ENCODE assay signal across 9 cellular contexts in genomic region chr12:24822121-24822899, GRCh38.
DNase-seq lines count a peak whose midpoint lies in the region; ATAC-seq, FAIRE-seq and TF ChIP-seq lines count a peak whose summit lies in the region.
"Had no signal": no experiment of that assay in that cellular context is flagged by ENCODE, and none has a peak within 500 bp of the region (broad histone marks: within the 10 kb centered on the region; RNA-seq: fewer than 3 reads in every experiment).

No MANE protein-coding gene starts in this region.

- H2AFZ ChIP-seq in keratinocyte (ENCODE audit: control insufficient read depth, low read length): no peak overlapping the region

- H3K4me3 Mint-ChIP-seq in activated naive CD4-positive, alpha-beta T cell treated with anti-CD3 and anti-CD28 coated beads for 36 hours: no peak overlapping the region

- no peaks in the 10 kb centered on the region for H3K27me3 ChIP-seq in keratinocyte (ENCODE audit: control insufficient read depth, extremely low read depth, insufficient read depth, low read length)

- H3K36me3 Mint-ChIP-seq in activated naive CD4-positive, alpha-beta T cell treated with anti-CD3 and anti-CD28 coated beads for 36 hours (ENCODE audit: low read depth): peaks cover 5% of the 10 kb centered on the region

- CTCF ChIA-PET in activated naive CD4-positive, alpha-beta T cell treated with anti-CD3 and anti-CD28 coated beads for 36 hours (lab: Charles Lee): interaction anchor here (0.5 to 0.6 kb wide), 2 partner anchors 136 to 498 kb away, joined by 3 to 7 read pairs; no protein-coding TSS in a partner anchor

- DNase-seq in keratinocyte (ENCODE audit: low read depth, low spot score): no peak
- DNase-seq in COLO668 (lab: John Stamatoyannopoulos, UW; ENCODE audit: unreplicated experiment): no peak
- DNase-seq in NCI-H2171 (lab: John Stamatoyannopoulos, UW): no peak
- no peak for DNase-seq in activated naive CD4-positive, alpha-beta T cell treated with anti-CD3 and anti-CD28 coated beads for 36 hours
- DNase-seq in SIG-M5 treated with dmso at 0.1 percent for 504 hours (lab: John Stamatoyannopoulos, UW; ENCODE audit: unreplicated experiment): no peak
- DNase-seq: stimulated activated CD8-positive, alpha-beta memory T cell treated with anti-CD3 and anti-CD28 coated beads, Interleukin-4, amount 100 ng/mL, for 48 hours had no signal

- FAIRE-seq in keratinocyte (lab: Jason Lieb, UNC): peak; percentile 55

- H3K4me1 Mint-ChIP-seq in activated naive CD4-positive, alpha-beta T cell treated with anti-CD3 and anti-CD28 coated beads for 36 hours (ENCODE audit: low read depth): peaks cover 24% of the 10 kb centered on the region

- H3K4me3 ChIP-seq in keratinocyte (ENCODE audit: control insufficient read depth in 2 of 3, extremely low read depth in 1 of 3, insufficient read depth in 2 of 3, low read depth in 1 of 3, low read length in 3 of 3): peak overlapping the region in 1 of 3 experiments; percentile 14

- no peaks in the 10 kb centered on the region for H3K9me3 ChIP-seq in keratinocyte (ENCODE audit: control insufficient read depth, low read depth, low read length)

- no peaks in the 10 kb centered on the region for H3K36me3 ChIP-seq in keratinocyte (ENCODE audit: control insufficient read depth in 2 of 2, extremely low read depth in 1 of 2, insufficient read depth in 2 of 2, low read length in 2 of 2)

- H3K27me3 Mint-ChIP-seq in activated naive CD4-positive, alpha-beta T cell treated with anti-CD3 and anti-CD28 coated beads for 36 hours (ENCODE audit: low read depth): peaks cover 2% of the 10 kb centered on the region

- H4K20me1 ChIP-seq in keratinocyte (ENCODE audit: control insufficient read depth, extremely low read depth, insufficient read depth, low read length): no peaks in the 10 kb centered on the region

- no peaks in the 10 kb centered on the region for H3K9me3 Mint-ChIP-seq in activated naive CD4-positive, alpha-beta T cell treated with anti-CD3 and anti-CD28 coated beads for 36 hours

- TF ChIP-seq CTCF in keratinocyte (optimal IDR thresholded peaks at IDR 0.05 in 1 of 3, IDR thresholded peaks at IDR 0.05 in 1 of 3, conservative IDR thresholded peaks at IDR 0.05 in 1 of 3; ENCODE audit: extremely low read depth in 1 of 3, insufficient read depth in 2 of 3, low read length in 3 of 3): no peak

- H3K27ac ChIP-seq in keratinocyte (ENCODE audit: control insufficient read depth, insufficient read depth, low read length): peak overlapping the region; percentile 58

- no peak overlapping the region for H3K9ac ChIP-seq in keratinocyte (ENCODE audit: control insufficient read depth, extremely low read depth, insufficient read depth, low read length)

- H3K4me2 ChIP-seq in keratinocyte (ENCODE audit: control insufficient read depth, extremely low read depth, insufficient read depth, low read depth, low read length): peak overlapping the region; percentile 23

- peaks cover 18% of the 10 kb centered on the region for H3K4me1 ChIP-seq in keratinocyte (ENCODE audit: control insufficient read depth, extremely low read depth, insufficient read depth, low read length)

- intact Hi-C loops in activated naive CD4-positive, alpha-beta T cell treated with anti-CD3 and anti-CD28 coated beads for 36 hours (cut with micrococcal nuclease): loop anchor here (1.0 kb wide), 1 partner anchor 17 kb away; no protein-coding TSS in a partner anchor

- H3K27ac Mint-ChIP-seq in activated naive CD4-positive, alpha-beta T cell treated with anti-CD3 and anti-CD28 coated beads for 36 hours: no peak overlapping the region

- no peaks in the 10 kb centered on the region for H3K9me1 ChIP-seq in keratinocyte (ENCODE audit: control insufficient read depth, extremely low read depth, insufficient read depth, low read length)

- ATAC-seq in GM18502 (IDR thresholded peaks at IDR 0.05; ENCODE audit: poor library complexity, unreplicated experiment) (peak; percentile 87), GM21576 (IDR thresholded peaks at IDR 0.05; ENCODE audit: unreplicated experiment) (peak; percentile 62), HG03575 (IDR thresholded peaks at IDR 0.05; ENCODE audit: extremely low read depth, insufficient number of reproducible peaks, low FRiP score, unreplicated experiment) (peak; percentile 71)

- dilution Hi-C loops in keratinocyte (cut with MboI; ENCODE audit: extremely low pct_ligation_motif_present, low sequenced_read_pairs): no loop called here

- H3K79me2 ChIP-seq in keratinocyte (ENCODE audit: control insufficient read depth, insufficient read depth, low read length): no peaks in the 10 kb centered on the region
